Comparison of ENCODE assay signal across 6 cellular contexts in genomic region chr12:56115329-56115728, GRCh38. TPM values are rescaled to one million over a fixed set of nuclear protein-coding genes. Genes with fewer than 3 reads are reported as not detected.
DNase-seq lines count a peak whose midpoint lies in the region; ATAC-seq and TF ChIP-seq lines count a peak whose summit lies in the region.

No MANE protein-coding gene starts in this region.

- 33 to 41% (median 41%) methylated on average over 10 of the region's 10 CpGs for WGBS in psoas muscle, 3 donors

- H3K4me1 ChIP-seq in psoas muscle = peaks cover 21% of the 10 kb centered on the region

- TF ChIP-seq CTCF in coronary artery (IDR thresholded peaks at IDR 0.05) (no peak), psoas muscle (IDR thresholded peaks at IDR 0.05) (no peak)

- H3K4me3 ChIP-seq in MG63 = peak overlapping the region; percentile 85
- H3K4me3 ChIP-seq in coronary artery = peak overlapping the region; percentile 98
- H3K4me3 ChIP-seq in psoas muscle = peak overlapping the region; percentile 81

- no peak for ATAC-seq in psoas muscle

- H3K36me3 ChIP-seq in MG63 (peaks cover 59% of the 10 kb centered on the region), psoas muscle (ENCODE audit: insufficient read depth in 1 of 2, low read depth in 1 of 2) (peaks cover 3 to 45% of the 10 kb centered on the region in 2 donors)

- H3K27me3 ChIP-seq in MG63 = no peaks in the 10 kb centered on the region
- no peaks in the 10 kb centered on the region for H3K27me3 ChIP-seq in psoas muscle (ENCODE audit: insufficient read depth in 3 of 3, low read length in 2 of 3)

- peak; percentile 52 for DNase-seq in MG63
- DNase-seq in coronary artery (ENCODE audit: low spot score) = peak; percentile 78
- peak in 1 of 2 donors; percentile 59 for DNase-seq in psoas muscle
- DNase-seq in GF-D8 (lab: John Stamatoyannopoulos, UW) = no peak
- no peak for DNase-seq in GOT3 (lab: John Stamatoyannopoulos, UW)
- DNase-seq in stimulated activated CD4-positive, alpha-beta T cell treated with anti-CD3 and anti-CD28 coated beads, Interleukin-1b, Interleukin-23, amount 100 ng/mL, for 48 hours = no peak

- H3K27ac ChIP-seq in coronary artery = peak overlapping the region; percentile 96 to 99
- H3K27ac ChIP-seq in psoas muscle = peak overlapping the region; percentile 95

- intact Hi-C loops in psoas muscle (cut with DNase I) = loop anchor here in 1 of 2 donors (5.0 kb wide), 1 partner anchor 107 kb away; the partner anchor contains the start of genes NABP2 and RNF41

- H3K9me3 ChIP-seq in MG63 = no peaks in the 10 kb centered on the region; the same call in 1 of the 2 replicates
- H3K9me3 ChIP-seq in psoas muscle = no peaks in the 10 kb centered on the region

RNA-seq across cellular contexts. Expression of gene RPL41, which starts 1.1 kb away (rescaled TPM):
- 1,876 and 4,191 TPM in 2 replicates for total RNA-seq in MG63 (2014; rRNA removed; shearing (Covaris generic); ENCODE audit: low replicate concordance)
- total RNA-seq in psoas muscle = 1,000 to 10,000 TPM; 2,052 to 2,475 (median 2,223) TPM
- 1,000 to 10,000 TPM; 3,632 to 4,096 (median 3,726) TPM for polyA plus RNA-seq in psoas muscle

RNA-seq across cellular contexts. Expression of gene ZC3H10, which starts 2.7 kb away (rescaled TPM):
- 3.5 and 5.3 TPM in 2 replicates for total RNA-seq in MG63 (2014; rRNA removed; shearing (Covaris generic); ENCODE audit: low replicate concordance)
- total RNA-seq in psoas muscle = 10 to 100 TPM in 1 of 4 donors, 1 to 10 TPM in 3; 5.0 to 10.3 (median 6.6) TPM
- 1 to 10 TPM; 3.5 to 7.8 (median 4.5) TPM for polyA plus RNA-seq in psoas muscle

RNA-seq across cellular contexts. Expression of gene PA2G4, which starts 11.0 kb away (rescaled TPM):
- total RNA-seq in MG63 (2014; rRNA removed; shearing (Covaris generic); ENCODE audit: low replicate concordance) = 329 and 467 TPM in 2 replicates
- 100 to 1,000 TPM in 3 of 4 donors, 10 to 100 TPM in 1; 75.3 to 138 (median 112) TPM for total RNA-seq in psoas muscle
- polyA plus RNA-seq in psoas muscle = 100 to 1,000 TPM; 115 to 258 (median 157) TPM

RNA-seq across cellular contexts. Expression of gene ESYT1, which starts 12.7 kb away (rescaled TPM):
- total RNA-seq in MG63 (2014; rRNA removed; shearing (Covaris generic); ENCODE audit: low replicate concordance) = 84.9 and 145 TPM in 2 replicates
- 10 to 100 TPM; 36.7 to 57.4 (median 44.4) TPM for total RNA-seq in psoas muscle
- 10 to 100 TPM; 20.2 to 40.6 (median 21.0) TPM for polyA plus RNA-seq in psoas muscle

RNA-seq across cellular contexts. Expression of gene ERBB3, which starts 35.4 kb away (rescaled TPM):
- total RNA-seq in MG63 (2014; rRNA removed; shearing (Covaris generic); ENCODE audit: low replicate concordance) = 0.56 TPM in 1 of 2 replicates, not detected in the other
- 1 to 10 TPM in 2 of 4 donors, under 1 TPM in 2; 0.71 to 3.9 (median 1.3) TPM for total RNA-seq in psoas muscle
- polyA plus RNA-seq in psoas muscle = under 1 TPM; 0.13 to 0.26 (median 0.26) TPM

Comparison
In these comparisons a context has a peak if more than half of its experiments do, and no peak if none do; other contexts are left out.
1. DNase-seq: peak in MG63 (single experiment) and coronary artery (single experiment); none in GF-D8 (single experiment), GOT3 (single experiment) and stimulated activated CD4-positive, alpha-beta T cell treated with anti-CD3 and anti-CD28 coated beads, Interleukin-1b, Interleukin-23, amount 100 ng/mL, for 48 hours (single experiment).
2. Peak in every context shown above with its lines, with median percentiles within 50 percentile points of each other: H3K4me3 ChIP-seq.